Comparison of ENCODE assay signal across 30 cellular contexts in genomic region chr16:13552062-13552959, GRCh38.
DNase-seq lines count a peak whose midpoint lies in the region; ATAC-seq and TF ChIP-seq lines count a peak whose summit lies in the region.
"Had no signal": no experiment of that assay in that cellular context is flagged by ENCODE, and none has a peak within 500 bp of the region (broad histone marks: within the 10 kb centered on the region; RNA-seq: fewer than 3 reads in every experiment).

No MANE protein-coding gene starts in this region.

- H4K20me1 ChIP-seq in H9 (ENCODE audit: control insufficient read depth, insufficient read depth, insufficient read length) (no peaks in the 10 kb centered on the region), neural cell (ENCODE audit: insufficient read depth) (no peaks in the 10 kb centered on the region)

- H3K9me3 ChIP-seq in H9 (ENCODE audit: control insufficient read depth, low read depth, low read length) (no peaks in the 10 kb centered on the region), endodermal cell (ENCODE audit: control insufficient read depth, low read length) (no peaks in the 10 kb centered on the region), neural cell (ENCODE audit: low read length) (no peaks in the 10 kb centered on the region), WERI-Rb-1 (ENCODE audit: severe bottlenecking) (no peaks in the 10 kb centered on the region)
- H3K9me3 ChIP-seq: body of pancreas, pancreas, right atrium auricular region had no signal

- H3K27ac ChIP-seq in H9 (ENCODE audit: insufficient read length, low read depth, low read length) = no peak overlapping the region
- H3K27ac ChIP-seq in endodermal cell (ENCODE audit: low read depth, low read length) = no peak overlapping the region
- no peak overlapping the region for H3K27ac ChIP-seq in neural cell (ENCODE audit: low read length)
- H3K27ac ChIP-seq in WERI-Rb-1 = no peak overlapping the region
- H3K27ac ChIP-seq: body of pancreas, hepatocyte, pancreas, right atrium auricular region, SK-N-MC had no signal

- no peak overlapping the region for H2AK5ac ChIP-seq in H9 (ENCODE audit: insufficient read length, low read length)

- no CpG with 5 or more reads among the region's 15 CpGs for WGBS in H9 (ENCODE audit: extremely low coverage, insufficient read length, low lambda C conversion rate)
- WGBS in endodermal cell (ENCODE audit: insufficient coverage in 1 of 2, insufficient read length in 1 of 2), 2 experiments = 82 to 83% methylated on average over 14 to 15 of the region's 15 CpGs

- H3K36me3 Mint-ChIP-seq in H9 (ENCODE audit: insufficient read depth in 1 of 3, low read depth in 3 of 3) = no peaks in the 10 kb centered on the region
- no peaks in the 10 kb centered on the region for H3K36me3 Mint-ChIP-seq in endodermal cell (ENCODE audit: low read depth)
- H3K36me3 Mint-ChIP-seq: activated naive CD4-positive, alpha-beta T cell treated with anti-CD3 and anti-CD28 coated beads, Interleukin-2, amount 10 ng/mL, durations not matched to agents 7 days and 5 days; CD4-positive, alpha-beta memory T cell; IgD-negative memory B cell; natural killer cell treated with Interleukin-12 subunit alpha and Interleukin-12 subunit beta and Interleukin-15 and Interleukin-18, amount 100 ng/mL, for 72 hours had no signal

- H3K23me2 ChIP-seq in H9 (ENCODE audit: insufficient read length, low read depth, low read length, poor library complexity, severe bottlenecking) = no peaks in the 10 kb centered on the region

- H3K27me3 ChIP-seq in H9 (ENCODE audit: insufficient read depth, low read length) (no peaks in the 10 kb centered on the region), endodermal cell (ENCODE audit: control insufficient read depth, insufficient read depth, low read length, poor library complexity, severe bottlenecking) (no peaks in the 10 kb centered on the region), neural cell (ENCODE audit: insufficient read depth, low read depth, low read length) (no peaks in the 10 kb centered on the region), WERI-Rb-1 (ENCODE audit: insufficient read depth, low read depth, severe bottlenecking) (peaks cover 23% of the 10 kb centered on the region)
- H3K27me3 ChIP-seq: body of pancreas, hepatocyte, pancreas, right atrium auricular region had no signal

- no peak for ATAC-seq in HG03175 (IDR thresholded peaks at IDR 0.05; ENCODE audit: unreplicated experiment)
- ATAC-seq: activated T-helper 17 cell treated with anti-CD3 and anti-CD28 coated beads, Interleukin-2, amount 50 U/mL, for 72 hours; body of pancreas; left colon; natural killer cell treated with Interleukin-12 subunit alpha and Interleukin-12 subunit beta and Interleukin-15 and Interleukin-18, amount 100 ng/mL, for 72 hours; pancreas; PC-3 had no signal

- H3K9me3 Mint-ChIP-seq in H9 (no peaks in the 10 kb centered on the region), endodermal cell (no peaks in the 10 kb centered on the region)
- H3K9me3 Mint-ChIP-seq: dendritic cell treated with granulocyte-macrophage colony-stimulating factor and Interleukin-4, amounts not matched to agents 40 ng/mL and 50 ng/mL, for 4 days had no signal

- no peak overlapping the region for H2BK120ac ChIP-seq in H9 (ENCODE audit: low read depth, low read length, poor library complexity, severe bottlenecking)

- H3K4me3 Mint-ChIP-seq in H9 (no peak overlapping the region), endodermal cell (no peak overlapping the region)
- H3K4me3 Mint-ChIP-seq: activated naive CD4-positive, alpha-beta T cell treated with anti-CD3 and anti-CD28 coated beads, Interleukin-2, amount 10 ng/mL, durations not matched to agents 7 days and 5 days; activated T-helper 17 cell treated with anti-CD3 and anti-CD28 coated beads, Interleukin-2, amount 50 U/mL, for 72 hours; CD4-positive, alpha-beta memory T cell; dendritic cell treated with granulocyte-macrophage colony-stimulating factor and Interleukin-4, amounts not matched to agents 40 ng/mL and 50 ng/mL, for 4 days; IgD-negative memory B cell; natural killer cell treated with Interleukin-12 subunit alpha and Interleukin-12 subunit beta and Interleukin-15 and Interleukin-18, amount 100 ng/mL, for 72 hours had no signal

- TF ChIP-seq RAD21 in neural cell (conservative IDR thresholded peaks at IDR 0.05) = no peak

- H3K27me3 Mint-ChIP-seq in H9 (ENCODE audit: low read depth) = no peaks in the 10 kb centered on the region; the same call in 1 of the 2 replicates
- peaks cover 2% of the 10 kb centered on the region for H3K27me3 Mint-ChIP-seq in endodermal cell (ENCODE audit: insufficient read depth)
- H3K27me3 Mint-ChIP-seq: activated naive CD4-positive, alpha-beta T cell treated with anti-CD3 and anti-CD28 coated beads, Interleukin-2, amount 10 ng/mL, durations not matched to agents 7 days and 5 days; activated T-helper 17 cell treated with anti-CD3 and anti-CD28 coated beads, Interleukin-2, amount 50 U/mL, for 72 hours; dendritic cell treated with granulocyte-macrophage colony-stimulating factor and Interleukin-4, amounts not matched to agents 40 ng/mL and 50 ng/mL, for 4 days had no signal

- TF ChIP-seq EP300 in neural cell (conservative IDR thresholded peaks at IDR 0.05; ENCODE audit: poor library complexity, severe bottlenecking) = no peak

- H2AFZ ChIP-seq in H9 (ENCODE audit: low read length) (no peak overlapping the region), neural cell (ENCODE audit: low read depth, low read length) (no peak overlapping the region)
- H2AFZ ChIP-seq: hepatocyte had no signal

- no peak overlapping the region for H2BK15ac ChIP-seq in H9 (ENCODE audit: low read depth, low read length)

- DNase-seq in Ammon's horn (ENCODE audit: low spot score) (peak; percentile 23), H9 (no peak), endodermal cell (no peak), NCI-H2107 treated with DMSO at 0.1 percent for 48 hours (lab: John Stamatoyannopoulos, UW; ENCODE audit: unreplicated experiment) (no peak), WERI-Rb-1 (no peak), HuH-7.5 (ENCODE audit: low spot score) (no peak)
- DNase-seq: activated CD4-positive, CD25-positive, alpha-beta regulatory T cell treated with anti-CD3 and anti-CD28 coated beads, Interleukin-2, amount 50 U/mL, for 72 hours; activated naive CD4-positive, alpha-beta T cell treated with anti-CD3 and anti-CD28 coated beads, Interleukin-2, amount 10 ng/mL, durations not matched to agents 7 days and 5 days; body of pancreas; CD4-positive, alpha-beta memory T cell; EL; foreskin melanocyte; HCEC 1CT; left colon; NCI-H1694; NCI-H2171 treated with DMSO at 0.1 percent for 48 hours; NCI-H526; pancreas; PC-3; stimulated activated CD4-positive, alpha-beta T cell treated with anti-CD3 and anti-CD28 coated beads, Interleukin-1b, Interleukin-23, amount 100 ng/mL, for 48 hours; stimulated activated naive CD4-positive, alpha-beta T cell treated with Interleukin-2 at 50 U/mL for 16 hours had no signal

- H3K23ac ChIP-seq in H9 (ENCODE audit: insufficient read length, low read depth, low read length) = no peak overlapping the region

- H2BK20ac ChIP-seq in H9 (ENCODE audit: low read depth, low read length, poor library complexity, severe bottlenecking) = no peak overlapping the region

- H3K9ac ChIP-seq in H9 (ENCODE audit: extremely low read depth, insufficient read length, low read length) = no peak overlapping the region
- H3K9ac ChIP-seq in endodermal cell (ENCODE audit: extremely low read depth, low read length, poor library complexity, severe bottlenecking) = no peak overlapping the region
- no peak overlapping the region for H3K9ac ChIP-seq in neural cell (ENCODE audit: low read length)

- H3K4me1 ChIP-seq in H9 (ENCODE audit: insufficient read depth, low read length) (peaks cover 8% of the 10 kb centered on the region; the same call in 1 of the 2 replicates), endodermal cell (ENCODE audit: control insufficient read depth, insufficient read depth, low read length) (no peaks in the 10 kb centered on the region)
- H3K4me1 ChIP-seq: body of pancreas, pancreas, right atrium auricular region had no signal

- TF ChIP-seq CTCF in H9 (conservative IDR thresholded peaks at IDR 0.05) = peak; percentile 62
- peak; percentile 71 for TF ChIP-seq CTCF in endodermal cell (conservative IDR thresholded peaks at IDR 0.05)
- peak; percentile 19 for TF ChIP-seq CTCF in neural cell (IDR thresholded peaks at IDR 0.05; ENCODE audit: poor library complexity, severe bottlenecking)
- no peak for TF ChIP-seq CTCF in WERI-Rb-1 (IDR thresholded peaks at IDR 0.05; ENCODE audit: low read depth, low read length)

- H3K4me1 Mint-ChIP-seq in H9 (peaks cover 28 to 36% of the 10 kb centered on the region in 2 experiments), endodermal cell (peaks cover 6% of the 10 kb centered on the region)
- H3K4me1 Mint-ChIP-seq: activated naive CD4-positive, alpha-beta T cell treated with anti-CD3 and anti-CD28 coated beads, Interleukin-2, amount 10 ng/mL, durations not matched to agents 7 days and 5 days; activated T-helper 17 cell treated with anti-CD3 and anti-CD28 coated beads, Interleukin-2, amount 50 U/mL, for 72 hours; CD4-positive, alpha-beta memory T cell; IgD-negative memory B cell had no signal

- H4K91ac ChIP-seq in H9 (ENCODE audit: insufficient read length, low read depth, low read length) = peak overlapping the region; percentile 57

- no peaks in the 10 kb centered on the region for H3K79me2 ChIP-seq in H9 (ENCODE audit: insufficient read depth, low read length)
- no peaks in the 10 kb centered on the region for H3K79me2 ChIP-seq in neural cell (replicated peaks; ENCODE audit: insufficient read depth, low read length)
- H3K79me2 ChIP-seq: hepatocyte had no signal

- H3K4me2 ChIP-seq in H9 (ENCODE audit: insufficient read depth, insufficient read length, low read length) = no peak overlapping the region
- no peak overlapping the region for H3K4me2 ChIP-seq in neural cell (ENCODE audit: low read length)
- H3K4me2 ChIP-seq: hepatocyte had no signal

- H3K36me3 ChIP-seq in endodermal cell (ENCODE audit: control insufficient read depth, insufficient read depth, low read length) (no peaks in the 10 kb centered on the region), neural cell (ENCODE audit: insufficient read depth, low read length) (no peaks in the 10 kb centered on the region), WERI-Rb-1 (no peaks in the 10 kb centered on the region)
- H3K36me3 ChIP-seq: pancreas, right atrium auricular region had no signal

- no peak overlapping the region for H3K4ac ChIP-seq in H9 (ENCODE audit: low read depth, low read length)

- no peak overlapping the region for H3T11ph ChIP-seq in H9 (ENCODE audit: low read length)

- no peaks in the 10 kb centered on the region for H3K9me2 ChIP-seq in neural cell (ENCODE audit: insufficient read depth, low read length)

- H2BK5ac ChIP-seq in H9 (ENCODE audit: insufficient read length, low read length) = no peak overlapping the region

- H3K14ac ChIP-seq in H9 (ENCODE audit: insufficient read depth, low read length) = no peak overlapping the region

- no peak overlapping the region for H4K8ac ChIP-seq in H9 (replicated peaks; ENCODE audit: insufficient read length, low read depth, low read length)

- no peak overlapping the region for H3K56ac ChIP-seq in H9 (ENCODE audit: insufficient read length, low read depth, low read length)

- H3K18ac ChIP-seq in H9 (ENCODE audit: insufficient read length, low read depth, low read length) = no peak overlapping the region

- H4K5ac ChIP-seq in H9 (ENCODE audit: insufficient read length, low read depth, low read length) = no peak overlapping the region

- H3K27ac Mint-ChIP-seq in H9 (peak overlapping the region in 1 of 3 experiments; percentile 5; a peak in 2 of 7 replicates), endodermal cell (no peak overlapping the region)
- H3K27ac Mint-ChIP-seq: activated naive CD4-positive, alpha-beta T cell treated with anti-CD3 and anti-CD28 coated beads, Interleukin-2, amount 10 ng/mL, durations not matched to agents 7 days and 5 days; activated T-helper 17 cell treated with anti-CD3 and anti-CD28 coated beads, Interleukin-2, amount 50 U/mL, for 72 hours; CD4-positive, alpha-beta memory T cell; dendritic cell treated with granulocyte-macrophage colony-stimulating factor and Interleukin-4, amounts not matched to agents 40 ng/mL and 50 ng/mL, for 4 days; natural killer cell treated with Interleukin-12 subunit alpha and Interleukin-12 subunit beta and Interleukin-15 and Interleukin-18, amount 100 ng/mL, for 72 hours had no signal

- no peaks in the 10 kb centered on the region for H3F3A ChIP-seq in neural cell (ENCODE audit: insufficient read depth, low read length, poor library complexity, severe bottlenecking)

- H2BK12ac ChIP-seq in H9 (ENCODE audit: insufficient read length, low read depth, low read length) = no peak overlapping the region

- H3K79me1 ChIP-seq in H9 (ENCODE audit: insufficient read depth, low read depth, low read length, poor library complexity, severe bottlenecking) = no peaks in the 10 kb centered on the region

- no peak overlapping the region for H3K4me3 ChIP-seq in endodermal cell (ENCODE audit: low read length)
- H3K4me3 ChIP-seq in neural cell (ENCODE audit: low read length) = no peak overlapping the region
- H3K4me3 ChIP-seq in WERI-Rb-1 (ENCODE audit: low read depth, low read length) = no peak overlapping the region
- H3K4me3 ChIP-seq: body of pancreas, hepatocyte, pancreas, right atrium auricular region, SK-N-MC had no signal
